Comparison of ENCODE assay signal across 8 cellular contexts in the genomic region with DNA sequence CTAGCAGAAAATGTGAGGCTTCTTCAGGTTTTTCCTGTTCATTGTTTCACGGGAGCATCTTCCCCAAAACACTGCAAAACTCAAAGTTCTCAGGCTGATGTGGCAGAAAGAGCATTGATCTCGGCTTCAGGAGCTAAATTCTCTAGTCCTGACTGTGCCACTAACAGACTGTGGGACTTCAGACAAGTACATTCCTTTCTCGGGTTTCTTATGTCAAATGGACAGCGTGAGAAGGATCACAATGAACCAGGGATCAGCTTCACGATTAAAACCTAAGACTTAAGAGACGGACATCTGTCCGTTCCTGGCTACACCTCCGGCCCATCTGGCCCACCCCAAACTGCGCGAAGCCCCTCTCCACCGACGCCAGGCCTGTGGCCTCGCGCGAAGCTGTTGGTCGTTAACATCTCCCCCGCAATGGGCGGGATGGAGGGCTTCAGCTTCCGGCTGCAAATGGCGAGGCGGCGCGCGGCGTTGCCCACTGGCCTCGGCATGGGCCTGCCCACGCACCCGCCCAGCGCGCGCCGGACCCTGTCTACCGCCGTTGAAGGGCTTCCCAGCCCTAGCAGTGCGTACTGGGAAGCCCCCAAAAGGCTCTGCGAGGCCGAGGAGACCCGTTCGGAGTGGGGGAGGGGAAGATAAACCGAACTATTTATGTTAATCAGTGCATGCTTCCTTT. TPM values are rescaled to one million over a fixed set of nuclear protein-coding genes. Genes with fewer than 3 reads are reported as not detected.
DNase-seq lines count a peak whose midpoint lies in the region; ATAC-seq and TF ChIP-seq lines count a peak whose summit lies in the region.

No MANE protein-coding gene starts in this region.

- peaks cover 36% of the 10 kb centered on the region for H3K4me1 Mint-ChIP-seq in activated naive CD4-positive, alpha-beta T cell treated with anti-CD3 and anti-CD28 coated beads for 36 hours (ENCODE audit: low read depth)

- H3K36me3 ChIP-seq in thyroid gland, result no peaks in the 10 kb centered on the region

- peak; percentile 37 for ATAC-seq in HG02885 (IDR thresholded peaks at IDR 0.05; ENCODE audit: poor library complexity, unreplicated experiment)

- peaks cover 13% of the 10 kb centered on the region for H3K36me3 Mint-ChIP-seq in activated naive CD4-positive, alpha-beta T cell treated with anti-CD3 and anti-CD28 coated beads for 36 hours (ENCODE audit: low read depth)

- H3K27ac Mint-ChIP-seq in activated naive CD4-positive, alpha-beta T cell treated with anti-CD3 and anti-CD28 coated beads for 36 hours, result peak overlapping the region; percentile 97

- no peaks in the 10 kb centered on the region for H3K27me3 ChIP-seq in dorsolateral prefrontal cortex
- H3K27me3 ChIP-seq in mononuclear cell (ENCODE audit: insufficient read depth, low read length), result no peaks in the 10 kb centered on the region
- H3K27me3 ChIP-seq in thyroid gland, result no peaks in the 10 kb centered on the region

- H3K4me3 ChIP-seq in dorsolateral prefrontal cortex (peak overlapping the region; percentile 64 to 100 (median 93)), mononuclear cell (ENCODE audit: low read length) (peak overlapping the region; percentile 87), thyroid gland (replicated peaks in 1 of 3) (peak overlapping the region; percentile 34 to 69 (median 68))

- peak in 1 of 2 donors; percentile 72 for TF ChIP-seq POLR2A in thyroid gland (IDR thresholded peaks at IDR 0.05)

- H3K27ac ChIP-seq in dorsolateral prefrontal cortex (peak overlapping the region; percentile 83 to 100 (median 99)), thyroid gland (peak overlapping the region; percentile 99 to 100 (median 99))

- intact Hi-C loops in activated naive CD4-positive, alpha-beta T cell treated with anti-CD3 and anti-CD28 coated beads for 36 hours (cut with micrococcal nuclease), result loop anchor here (1.0 to 10.0 kb wide), 16 partner anchors 30 to 1110 kb away; partner anchors contain the start of genes CCAR1, DDX21, DNA2 and HERC4
- intact Hi-C loops in dorsolateral prefrontal cortex (cut with DNase I) (loop anchor here in 1 of 2 donors (5.0 to 10.0 kb wide), 5 partner anchors 87 to 668 kb away; partner anchors contain the start of genes ATOH7, CCAR1, HNRNPH3 and KIFBP), thyroid gland (cut with DNase I) (no loop called here)

- H3K9me3 ChIP-seq in mononuclear cell (ENCODE audit: low read depth, low read length), result no peaks in the 10 kb centered on the region
- no peaks in the 10 kb centered on the region for H3K9me3 ChIP-seq in thyroid gland

- no peak for DNase-seq in activated naive CD4-positive, alpha-beta T cell treated with anti-CD3 and anti-CD28 coated beads for 36 hours
- no peak for DNase-seq in activated naive CD4-positive, alpha-beta T cell treated with anti-CD3 and anti-CD28 coated beads, Interleukin-2, amount 50 U/mL, for 16 hours
- DNase-seq in dorsolateral prefrontal cortex (peak in 7 of 10 donors; percentile 68 to 84 (median 80)), thyroid gland (no peak), NCI-H2227 (lab: John Stamatoyannopoulos, UW; ENCODE audit: unreplicated experiment) (no peak)

- CTCF ChIA-PET in activated naive CD4-positive, alpha-beta T cell treated with anti-CD3 and anti-CD28 coated beads for 36 hours (lab: Charles Lee), result interaction anchor here (0.6 kb wide), 1 partner anchor 40 kb away, joined by 3 read pairs; no protein-coding TSS in a partner anchor

- peak overlapping the region; percentile 93 for H3K4me3 Mint-ChIP-seq in activated naive CD4-positive, alpha-beta T cell treated with anti-CD3 and anti-CD28 coated beads for 36 hours

- H3K9me3 Mint-ChIP-seq in activated naive CD4-positive, alpha-beta T cell treated with anti-CD3 and anti-CD28 coated beads for 36 hours, result no peaks in the 10 kb centered on the region

- H3K27me3 Mint-ChIP-seq in activated naive CD4-positive, alpha-beta T cell treated with anti-CD3 and anti-CD28 coated beads for 36 hours (ENCODE audit: low read depth), result no peaks in the 10 kb centered on the region

- peaks cover 32% of the 10 kb centered on the region for H3K4me1 ChIP-seq in mononuclear cell (ENCODE audit: insufficient read depth, low read length)
- peaks cover 6 to 11% of the 10 kb centered on the region in 2 donors for H3K4me1 ChIP-seq in thyroid gland

- WGBS in thyroid gland, 2 donors, result 6 to 12% methylated on average over 11 to 31 of the region's 40 CpGs

- TF ChIP-seq CTCF in dorsolateral prefrontal cortex (IDR thresholded peaks at IDR 0.05 in 54 of 56, conservative IDR thresholded peaks at IDR 0.05 in 2 of 56; ENCODE audit: low read depth in 1 of 56, partially characterized antibody in 56 of 56) (peak in 5 of 56 donors; percentile 3 to 51 (median 8)), thyroid gland (IDR thresholded peaks at IDR 0.05) (no peak)

TF ChIP-seq in PFSK-1, 5 proteins besides CTCF, POLR2A, EP300 and RAD21:
- TF ChIP-seq REST (IDR thresholded peaks at IDR 0.05; ENCODE audit: insufficient read depth in 1 of 2, low read depth in 2 of 2, low read length in 2 of 2) (peak in 1 of 2 experiments; percentile 5; a peak in 1 of 4 replicates), SIN3A (IDR thresholded peaks at IDR 0.05; ENCODE audit: borderline replicate concordance, insufficient read depth, low read length) (no peak), TAF1 (IDR thresholded peaks at IDR 0.05; ENCODE audit: borderline replicate concordance, insufficient read depth, low read length) (peak; percentile 98), FOXP2 (optimal IDR thresholded peaks at IDR 0.05; ENCODE audit: borderline replicate concordance, extremely low read depth, extremely low read length, insufficient read depth) (no peak)

RNA-seq across cellular contexts. Expression of gene DDX50, which starts 0.5 kb away (rescaled TPM):
- 10 to 100 TPM; 62.1 to 66.0 TPM for total RNA-seq in activated naive CD4-positive, alpha-beta T cell treated with anti-CD3 and anti-CD28 coated beads for 36 hours
- 26.4 TPM for polyA plus RNA-seq in PFSK-1 (2012; ENCODE audit: insufficient read length, low read depth)
- total RNA-seq in dorsolateral prefrontal cortex (10 to 100 TPM; 20.8 to 39.0 (median 29.0) TPM), mononuclear cell (40.0 TPM), thyroid gland (10 to 100 TPM; 36.3 to 51.3 (median 41.7) TPM)

RNA-seq across cellular contexts. Expression of gene DDX21, which starts 55.4 kb away (rescaled TPM):
- 100 to 1,000 TPM; 155 to 164 TPM for total RNA-seq in activated naive CD4-positive, alpha-beta T cell treated with anti-CD3 and anti-CD28 coated beads for 36 hours
- 86.5 TPM for polyA plus RNA-seq in PFSK-1 (2012; ENCODE audit: insufficient read length, low read depth)
- 10 to 100 TPM; 13.9 to 30.2 (median 19.0) TPM for total RNA-seq in dorsolateral prefrontal cortex
- total RNA-seq in mononuclear cell, result 136 TPM
- 10 to 100 TPM; 30.9 to 56.1 (median 38.1) TPM for total RNA-seq in thyroid gland

Comparison
In these comparisons a context has a peak if more than half of its experiments do, and no peak if none do; other contexts are left out.
1. DNase-seq: peak in dorsolateral prefrontal cortex (7 of 10); none in activated naive CD4-positive, alpha-beta T cell treated with anti-CD3 and anti-CD28 coated beads for 36 hours (single experiment), activated naive CD4-positive, alpha-beta T cell treated with anti-CD3 and anti-CD28 coated beads, Interleukin-2, amount 50 U/mL, for 16 hours (single experiment), thyroid gland (0 of 2) and NCI-H2227 (single experiment).
2. Peak in every context shown above with its lines, with median percentiles within 50 percentile points of each other: H3K4me3 ChIP-seq.